17 cellular contexts compared by ENCODE assay signal in genomic region chr9:10112070-10112469, GRCh38.
DNase-seq lines count a peak whose midpoint lies in the region; ATAC-seq, FAIRE-seq and TF ChIP-seq lines count a peak whose summit lies in the region.
"Had no signal": no experiment of that assay in that cellular context is flagged by ENCODE, and none has a peak within 500 bp of the region (broad histone marks: within the 10 kb centered on the region; RNA-seq: fewer than 3 reads in every experiment).

No MANE protein-coding gene starts in this region.

- no peaks in the 10 kb centered on the region for H4K20me1 ChIP-seq in HepG2 (ENCODE audit: insufficient read depth, low read length)
- H4K20me1 ChIP-seq: BLaER1 had no signal

- TF ChIP-seq EP300 in HepG2 (IDR thresholded peaks at IDR 0.05; ENCODE audit: low read depth in 2 of 2, low read length in 2 of 2) (no peak), HepG2 (CRISPR knock-in tag; IDR thresholded peaks at IDR 0.05; ENCODE audit: borderline replicate concordance) (no peak)

- H3K27me3 ChIP-seq in HepG2 (ENCODE audit: control insufficient read depth in 1 of 2, insufficient read depth in 2 of 2, low read length in 2 of 2): no peaks in the 10 kb centered on the region
- H3K27me3 ChIP-seq in right lobe of liver: no peaks in the 10 kb centered on the region
- no peaks in the 10 kb centered on the region for H3K27me3 ChIP-seq in gastrocnemius medialis
- no peaks in the 10 kb centered on the region for H3K27me3 ChIP-seq in esophagus squamous epithelium
- H3K27me3 ChIP-seq: BLaER1 had no signal

- H3K9me3 ChIP-seq in HepG2 (ENCODE audit: low read length) (no peaks in the 10 kb centered on the region), right lobe of liver (no peaks in the 10 kb centered on the region), gastrocnemius medialis (no peaks in the 10 kb centered on the region), esophagus squamous epithelium (no peaks in the 10 kb centered on the region)
- H3K9me3 ChIP-seq: BLaER1 had no signal

- H3K79me2 ChIP-seq in HepG2 (ENCODE audit: insufficient read depth, low read length): no peaks in the 10 kb centered on the region

- H3K4me3 ChIP-seq in HepG2 (replicated peaks in 1 of 3; ENCODE audit: insufficient read depth in 1 of 3, low read depth in 2 of 3, low read length in 3 of 3): no peak overlapping the region
- no peak overlapping the region for H3K4me3 ChIP-seq in right lobe of liver
- no peak overlapping the region for H3K4me3 ChIP-seq in gastrocnemius medialis
- H3K4me3 ChIP-seq in esophagus squamous epithelium: no peak overlapping the region
- H3K4me3 ChIP-seq: BLaER1 had no signal

- TF ChIP-seq RAD21 in HepG2 (CRISPR knock-in tag; IDR thresholded peaks at IDR 0.05): no peak

- POLR2A ChIA-PET in HepG2 (lab: Yijun Ruan, JAX): no interaction called here

- peak overlapping the region; percentile 27 for H2AFZ ChIP-seq in HepG2 (ENCODE audit: low read length)

- ATAC-seq in HepG2 (no peak), right lobe of liver (no peak), gastrocnemius medialis (no peak)
- ATAC-seq: HCT116 had no signal

- H3K4me2 ChIP-seq in HepG2 (ENCODE audit: low read depth, low read length): no peak overlapping the region
- H3K4me2 ChIP-seq: BLaER1 had no signal

- H3K9ac ChIP-seq in HepG2 (ENCODE audit: insufficient read depth, low read depth, low read length): no peak overlapping the region
- H3K9ac ChIP-seq: BLaER1 had no signal

- FAIRE-seq in HepG2 (lab: Jason Lieb, UNC): no peak

- BruUV-seq in HepG2 (replicated peaks; lab: Mats Ljungman, UMichigan): no TSS peak

- intact Hi-C loops in HepG2 (cut with micrococcal nuclease; ENCODE audit: unreplicated experiment): no loop called here
- intact Hi-C loops in right lobe of liver (cut with DNase I): no loop called here
- intact Hi-C loops in gastrocnemius medialis (cut with DNase I; ENCODE audit: low total_unique reads): no loop called here
- intact Hi-C loops in esophagus squamous epithelium (cut with DNase I): loop anchor here (10.0 kb wide), 1 partner anchor 57 kb away; no protein-coding TSS in a partner anchor

- TF ChIP-seq CTCF in HepG2 (CRISPR knock-in tag; IDR thresholded peaks at IDR 0.05) (no peak), right lobe of liver (IDR thresholded peaks at IDR 0.05) (no peak), gastrocnemius medialis (IDR thresholded peaks at IDR 0.05 in 4 of 5, conservative IDR thresholded peaks at IDR 0.05 in 1 of 5) (no peak), esophagus squamous epithelium (IDR thresholded peaks at IDR 0.05) (no peak)

- 0% methylated on average over 2 of the region's 2 CpGs for WGBS in HepG2 (ENCODE audit: low lambda C conversion rate)
- WGBS in right lobe of liver (ENCODE audit: insufficient coverage, low coverage, low lambda C conversion rate, missing lambda C conversion rate): 56% methylated on average over 2 of the region's 2 CpGs
- WGBS in esophagus squamous epithelium, 2 donors: 60 to 69% methylated on average over 1 to 2 of the region's 2 CpGs

- H3K4me1 ChIP-seq in HepG2 (ENCODE audit: insufficient read depth, low read length): no peaks in the 10 kb centered on the region
- H3K4me1 ChIP-seq in right lobe of liver: no peaks in the 10 kb centered on the region
- H3K4me1 ChIP-seq in gastrocnemius medialis: no peaks in the 10 kb centered on the region
- H3K4me1 ChIP-seq in esophagus squamous epithelium: no peaks in the 10 kb centered on the region
- H3K4me1 ChIP-seq: BLaER1 had no signal

- DNase-seq in NCI-H82 (lab: John Stamatoyannopoulos, UW) (peak; percentile 1), NCI-H82 treated with DMSO at 0.1 percent for 48 hours (lab: John Stamatoyannopoulos, UW; ENCODE audit: unreplicated experiment) (no peak), HepG2 (ENCODE audit: low spot score) (no peak), right lobe of liver (no peak), NCI-H69 (lab: John Stamatoyannopoulos, UW) (peak; percentile 19), gastrocnemius medialis (no peak), esophagus squamous epithelium (lab: John Stamatoyannopoulos, UW) (no peak)
- DNase-seq: 8988T; CD4-positive, alpha-beta memory T cell; DMS79 treated with DMSO at 0.1 percent for 48 hours; GF-D8; GOT3; H7; HFFc6 had no signal

- H3K27ac ChIP-seq in HepG2 (ENCODE audit: extremely low read length, insufficient read depth, low read length): no peak overlapping the region
- H3K27ac ChIP-seq in right lobe of liver: no peak overlapping the region
- H3K27ac ChIP-seq in gastrocnemius medialis: no peak overlapping the region
- no peak overlapping the region for H3K27ac ChIP-seq in esophagus squamous epithelium
- H3K27ac ChIP-seq: BLaER1, HL-60 had no signal

- in situ Hi-C loops in HepG2 (cut with HindIII; ENCODE audit: extremely low pct_ligation_motif_present, low pct_unique_long_range_greater_than_20kb) (no loop called here), gastrocnemius medialis (cut with MboI; ENCODE audit: low sequenced_read_pairs in 4 of 4) (no loop called here)

- CTCF ChIA-PET in HepG2 (lab: Yijun Ruan, JAX; ENCODE audit: low intra/inter-chr PET ratio, low total read pairs): no interaction called here

- TF ChIP-seq POLR2A in HepG2 (IDR thresholded peaks at IDR 0.05; ENCODE audit: insufficient read depth in 1 of 2, low read depth in 2 of 2, low read length in 2 of 2) (no peak), right lobe of liver (IDR thresholded peaks at IDR 0.05) (no peak), gastrocnemius medialis (IDR thresholded peaks at IDR 0.05) (no peak), esophagus squamous epithelium (IDR thresholded peaks at IDR 0.05) (no peak)

- H3K36me3 ChIP-seq in HepG2 (replicated peaks in 1 of 2; ENCODE audit: control insufficient read depth in 1 of 2, insufficient read depth in 2 of 2, low read length in 2 of 2) (no peaks in the 10 kb centered on the region), right lobe of liver (no peaks in the 10 kb centered on the region), gastrocnemius medialis (no peaks in the 10 kb centered on the region), esophagus squamous epithelium (no peaks in the 10 kb centered on the region)
- H3K36me3 ChIP-seq: BLaER1 had no signal

TF ChIP-seq in HepG2, 621 proteins besides CTCF, POLR2A, EP300 and RAD21 (continues in another document):
- no peak for TF ChIP-seq CREB1 (IDR thresholded peaks at IDR 0.05)
- no peak for TF ChIP-seq CREB1 (CRISPR knock-in tag; IDR thresholded peaks at IDR 0.05)
- no peak for TF ChIP-seq ZNF776 (CRISPR knock-in tag; IDR thresholded peaks at IDR 0.05)
- TF ChIP-seq CEBPB (IDR thresholded peaks at IDR 0.05; ENCODE audit: borderline replicate concordance, low read depth, low read length): no peak
- no peak for TF ChIP-seq SNAPC5 (CRISPR knock-in tag; IDR thresholded peaks at IDR 0.05; ENCODE audit: borderline replicate concordance)
- TF ChIP-seq PATZ1 (CRISPR knock-in tag; IDR thresholded peaks at IDR 0.05): no peak
- TF ChIP-seq SPEN (CRISPR knock-in tag; IDR thresholded peaks at IDR 0.05; ENCODE audit: low read depth): no peak
- TF ChIP-seq ZSCAN31 (CRISPR knock-in tag; IDR thresholded peaks at IDR 0.05; ENCODE audit: low read depth): no peak
- TF ChIP-seq E2F5 (CRISPR knock-in tag; conservative IDR thresholded peaks at IDR 0.05): no peak
- no peak for TF ChIP-seq TRIM24 (CRISPR knock-in tag; IDR thresholded peaks at IDR 0.05)
- TF ChIP-seq ZNF33A (CRISPR knock-in tag; IDR thresholded peaks at IDR 0.05; ENCODE audit: borderline replicate concordance): no peak
- no peak for TF ChIP-seq KMT2B (CRISPR knock-in tag; IDR thresholded peaks at IDR 0.05)
- TF ChIP-seq NR2F1 (CRISPR knock-in tag; IDR thresholded peaks at IDR 0.05): no peak

Comparison
In these comparisons a context has a peak if more than half of its experiments do, and no peak if none do; other contexts are left out.
1. DNase-seq: peak in NCI-H82 (single experiment) and NCI-H69 (single experiment); none in NCI-H82 treated with DMSO at 0.1 percent for 48 hours (single experiment), HepG2 (single experiment), right lobe of liver (0 of 3), gastrocnemius medialis (0 of 2) and esophagus squamous epithelium (single experiment).